ENCODE assay signal across 28 cellular contexts in the genomic region with DNA sequence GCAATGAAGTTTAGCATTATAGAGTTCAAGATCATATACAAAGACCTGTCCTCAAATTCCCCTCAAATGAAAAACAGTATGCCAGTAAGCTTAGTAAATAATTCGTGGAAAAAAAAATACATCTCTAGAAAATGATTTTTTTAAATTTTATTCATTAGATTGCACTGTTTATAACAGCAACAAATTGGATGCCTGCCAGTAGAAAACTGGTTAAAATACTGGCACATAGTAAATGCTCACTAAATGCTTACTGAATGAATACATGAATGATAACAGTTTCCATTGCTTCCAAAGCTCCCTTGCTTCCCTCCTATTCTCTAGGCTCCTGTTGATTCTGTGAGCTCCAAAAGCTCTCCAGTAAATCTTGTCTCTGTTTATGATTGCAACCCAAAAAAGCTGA.
"Had no signal": no experiment of that assay in that cellular context is flagged by ENCODE, and none has a peak within 500 bp of the region (broad histone marks: within the 10 kb centered on the region; RNA-seq: fewer than 3 reads in every experiment).

No MANE protein-coding gene starts in this region.

- H3K27ac ChIP-seq: stomach, suprapubic skin, testis, thoracic aorta, thyroid gland, tibial artery, tibial nerve, transverse colon, upper lobe of left lung, upper lobe of right lung, uterus, vagina had no signal

- H3K4me3 Mint-ChIP-seq: stimulated activated memory B cell treated with anti-CD40 and anti-IgM and Interleukin-4, amounts not matched to agents 10 μg/mL and 1 μg/mL and 100 μg/mL, for 72 hours; stimulated activated naive B cell treated with anti-CD40 and anti-IgM and Interleukin-4, amounts not matched to agents 10 μg/mL and 1 μg/mL and 100 μg/mL, for 72 hours; stimulated activated naive CD8-positive, alpha-beta T cell treated with anti-CD3 and anti-CD28 coated beads, Interleukin-15, amount 100 ng/mL, for 72 hours; stimulated activated naive CD8-positive, alpha-beta T cell treated with anti-CD3 and anti-CD28 coated beads, Interleukin-15, Interleukin-2, amounts not matched to agents 100 ng/mL and 50 ng/mL, for 24 hours; type B pancreatic cell had no signal

- H3K27me3 Mint-ChIP-seq: stimulated activated naive CD8-positive, alpha-beta T cell treated with anti-CD3 and anti-CD28 coated beads, Interleukin-15, amount 100 ng/mL, for 72 hours had no signal

- H3K27me3 ChIP-seq: stomach, suprapubic skin, testis, thyroid gland, tibial artery, tibial nerve, transverse colon, upper lobe of left lung, upper lobe of right lung, uterus, vagina had no signal

- H3K27ac Mint-ChIP-seq: stimulated activated effector memory CD8-positive, alpha-beta T cell treated with anti-CD3 and anti-CD28 coated beads, Interleukin-12 subunit alpha, Interleukin-12 subunit beta, amount 100 ng/mL, for 72 hours; stimulated activated memory B cell treated with anti-CD40 and anti-IgM and Interleukin-4, amounts not matched to agents 10 μg/mL and 1 μg/mL and 100 μg/mL, for 72 hours; stimulated activated naive B cell treated with anti-CD40 and anti-IgM and Interleukin-4, amounts not matched to agents 10 μg/mL and 1 μg/mL and 100 μg/mL, for 72 hours; stimulated activated naive CD8-positive, alpha-beta T cell treated with anti-CD3 and anti-CD28 coated beads, Interleukin-15, amount 100 ng/mL, for 72 hours; stimulated activated naive CD8-positive, alpha-beta T cell treated with anti-CD3 and anti-CD28 coated beads, Interleukin-15, Interleukin-2, amounts not matched to agents 100 ng/mL and 50 ng/mL, for 24 hours; type B pancreatic cell had no signal

- H3K36me3 ChIP-seq: stomach, suprapubic skin, thoracic aorta, thyroid gland, tibial artery, tibial nerve, transverse colon, upper lobe of left lung, upper lobe of right lung, uterus, vagina had no signal

- H3K36me3 Mint-ChIP-seq: stimulated activated effector memory CD8-positive, alpha-beta T cell treated with anti-CD3 and anti-CD28 coated beads, Interleukin-12 subunit alpha, Interleukin-12 subunit beta, amount 100 ng/mL, for 72 hours; stimulated activated memory B cell treated with anti-CD40 and anti-IgM and Interleukin-4, amounts not matched to agents 10 μg/mL and 1 μg/mL and 100 μg/mL, for 72 hours; stimulated activated naive B cell treated with anti-CD40 and anti-IgM and Interleukin-4, amounts not matched to agents 10 μg/mL and 1 μg/mL and 100 μg/mL, for 72 hours; type B pancreatic cell had no signal

- H3K4me3 ChIP-seq: stomach, suprapubic skin, testis, thoracic aorta, thyroid gland, tibial artery, tibial nerve, transverse colon, upper lobe of left lung, upper lobe of right lung, uterus, vagina had no signal

- H3K9me3 Mint-ChIP-seq: stimulated activated effector memory CD8-positive, alpha-beta T cell treated with anti-CD3 and anti-CD28 coated beads, Interleukin-12 subunit alpha, Interleukin-12 subunit beta, amount 100 ng/mL, for 72 hours; stimulated activated memory B cell treated with anti-CD40 and anti-IgM and Interleukin-4, amounts not matched to agents 10 μg/mL and 1 μg/mL and 100 μg/mL, for 72 hours; stimulated activated naive B cell treated with anti-CD40 and anti-IgM and Interleukin-4, amounts not matched to agents 10 μg/mL and 1 μg/mL and 100 μg/mL, for 72 hours; stimulated activated naive CD8-positive, alpha-beta T cell treated with anti-CD3 and anti-CD28 coated beads, Interleukin-15, amount 100 ng/mL, for 72 hours; stimulated activated naive CD8-positive, alpha-beta T cell treated with anti-CD3 and anti-CD28 coated beads, Interleukin-15, Interleukin-2, amounts not matched to agents 100 ng/mL and 50 ng/mL, for 24 hours; type B pancreatic cell had no signal

- DNase-seq: stimulated activated CD4-positive, alpha-beta T cell treated with anti-CD3 and anti-CD28 coated beads, Interleukin-2, amount 100 ng/mL, for 48 hours; stimulated activated CD4-positive, alpha-beta T cell treated with anti-CD3 and anti-CD28 coated beads, Interleukin-4, amount 100 ng/mL, for 1 hour; stimulated activated CD4-positive, alpha-beta T cell treated with anti-CD3 and anti-CD28 coated beads, Interleukin-4, amount 100 ng/mL, for 24 hours; stimulated activated CD4-positive, alpha-beta T cell treated with anti-CD3 and anti-CD28 coated beads, Interleukin-4, amount 100 ng/mL, for 4 hours; stimulated activated CD8-positive, alpha-beta memory T cell treated with anti-CD3 and anti-CD28 coated beads, Interleukin-4, amount 100 ng/mL, for 48 hours; stimulated activated naive B cell treated with anti-CD40 and anti-IgM and Interleukin-4, amounts not matched to agents 10 μg/mL and 1 μg/mL and 100 μg/mL, for 72 hours; stimulated activated naive CD4-positive, alpha-beta T cell; stimulated activated naive CD4-positive, alpha-beta T cell treated with Interleukin-2 at 50 U/mL for 16 hours; stimulated activated naive CD8-positive, alpha-beta T cell treated with anti-CD3 and anti-CD28 coated beads, Interleukin-15, amount 100 ng/mL, for 72 hours; stimulated activated naive CD8-positive, alpha-beta T cell treated with anti-CD3 and anti-CD28 coated beads, Interleukin-15, Interleukin-2, amounts not matched to agents 100 U/mL and 50 U/mL, for 24 hours; stomach; substantia nigra; testis; thyroid gland; tibial artery; transverse colon; trophoblast cell; upper lobe of left lung; upper lobe of right lung; uterus had no signal

- H3K4me1 ChIP-seq: stomach, suprapubic skin, testis, thyroid gland, tibial artery, tibial nerve, transverse colon, upper lobe of left lung, upper lobe of right lung, uterus, vagina had no signal

- H3K9me3 ChIP-seq: stomach, suprapubic skin, testis, thoracic aorta, thyroid gland, tibial artery, tibial nerve, transverse colon, upper lobe of left lung, upper lobe of right lung, uterus, vagina had no signal

- H3K4me1 Mint-ChIP-seq: stimulated activated memory B cell treated with anti-CD40 and anti-IgM and Interleukin-4, amounts not matched to agents 10 μg/mL and 1 μg/mL and 100 μg/mL, for 72 hours; stimulated activated naive B cell treated with anti-CD40 and anti-IgM and Interleukin-4, amounts not matched to agents 10 μg/mL and 1 μg/mL and 100 μg/mL, for 72 hours had no signal

- ATAC-seq: stimulated activated effector memory CD8-positive, alpha-beta T cell treated with anti-CD3 and anti-CD28 coated beads, Interleukin-12 subunit alpha, Interleukin-12 subunit beta, amount 100 ng/mL, for 72 hours; stimulated activated memory B cell treated with anti-CD40 and anti-IgM and Interleukin-4, amounts not matched to agents 10 μg/mL and 1 μg/mL and 100 μg/mL, for 72 hours; stimulated activated naive B cell treated with anti-CD40 and anti-IgM and Interleukin-4, amounts not matched to agents 10 μg/mL and 1 μg/mL and 100 μg/mL, for 72 hours; stimulated activated naive CD8-positive, alpha-beta T cell treated with anti-CD3 and anti-CD28 coated beads, Interleukin-15, amount 100 ng/mL, for 72 hours; stimulated activated naive CD8-positive, alpha-beta T cell treated with anti-CD3 and anti-CD28 coated beads, Interleukin-15, Interleukin-2, amounts not matched to agents 100 U/mL and 50 U/mL, for 24 hours; upper lobe of right lung had no signal
